ENCODE assay signal across 13 cellular contexts in genomic region chr7:121397346-121397745, GRCh38. TPM values are rescaled to one million over a fixed set of nuclear protein-coding genes. Genes with fewer than 3 reads are reported as not detected.
DNase-seq lines count a peak whose midpoint lies in the region; ATAC-seq and TF ChIP-seq lines count a peak whose summit lies in the region.
"Had no signal": no experiment of that assay in that cellular context is flagged by ENCODE, and none has a peak within 500 bp of the region (broad histone marks: within the 10 kb centered on the region; RNA-seq: fewer than 3 reads in every experiment).

No MANE protein-coding gene starts in this region.

- H3K23ac ChIP-seq in neuronal stem cell (ENCODE audit: low read depth, low read length, poor library complexity): no peak overlapping the region

- no peak for DNase-seq in activated CD4-positive, alpha-beta T cell treated with anti-CD3 and anti-CD28 coated beads, Interleukin-2, amount 10 ng/mL, durations not matched to agents 24 days and 14 days
- DNase-seq in activated CD4-positive, alpha-beta T cell treated with anti-CD3 and anti-CD28 coated beads for 4 hours: no peak
- DNase-seq in NCI-H2227 treated with DMSO at 0.1 percent for 48 hours (lab: John Stamatoyannopoulos, UW) (peak; percentile 22), body of pancreas (no peak), neuronal stem cell (ENCODE audit: low spot score) (no peak), NCI-H2107 (lab: John Stamatoyannopoulos, UW) (no peak), head of caudate nucleus (no peak), T-helper 9 cell (no peak)
- DNase-seq: activated CD4-positive, CD25-positive, alpha-beta regulatory T cell treated with anti-CD3 and anti-CD28 coated beads, Interleukin-2, amount 50 U/mL, for 72 hours; gastrocnemius medialis; NCI-H1694 treated with DMSO at 0.1 percent for 48 hours; RPMI8226; tibial artery had no signal

- H3K18ac ChIP-seq in neuronal stem cell (ENCODE audit: low read length): no peak overlapping the region

- no peaks in the 10 kb centered on the region for H3K36me3 ChIP-seq in body of pancreas (replicated peaks in 1 of 2; ENCODE audit: insufficient read depth in 1 of 2, low read depth in 2 of 2)
- peaks cover 0 to 14% of the 10 kb centered on the region in 2 donors for H3K36me3 ChIP-seq in neuronal stem cell (replicated peaks in 1 of 2; ENCODE audit: control insufficient read depth in 2 of 2, insufficient read depth in 2 of 2, low read length in 2 of 2)
- H3K36me3 ChIP-seq: gastrocnemius medialis, tibial artery had no signal

- peaks cover 23% of the 10 kb centered on the region for H3K4me1 Mint-ChIP-seq in activated CD4-positive, alpha-beta T cell treated with anti-CD3 and anti-CD28 coated beads, Interleukin-2, amount 10 ng/mL, durations not matched to agents 24 days and 14 days

- no peaks in the 10 kb centered on the region for H3K9me3 Mint-ChIP-seq in activated CD4-positive, alpha-beta T cell treated with anti-CD3 and anti-CD28 coated beads, Interleukin-2, amount 10 ng/mL, durations not matched to agents 24 days and 14 days

- no peak overlapping the region for H3K4me3 ChIP-seq in body of pancreas
- no peak overlapping the region for H3K4me3 ChIP-seq in neuronal stem cell (ENCODE audit: low read length in 2 of 2)

- no peak overlapping the region for H3K9ac ChIP-seq in neuronal stem cell (ENCODE audit: low read depth, low read length, poor library complexity)

- WGBS in body of pancreas, 2 donors: 31 to 34% methylated on average over 3 of the region's 3 CpGs
- WGBS in neuronal stem cell (ENCODE audit: extremely low coverage in 2 of 2, insufficient read length in 2 of 2, insufficient replicate concordance in 1 of 2), 2 donors: no CpG with 5 or more reads among the region's 3 CpGs

- peak overlapping the region; percentile 56 for H3K27ac Mint-ChIP-seq in activated CD4-positive, alpha-beta T cell treated with anti-CD3 and anti-CD28 coated beads, Interleukin-2, amount 10 ng/mL, durations not matched to agents 24 days and 14 days

- peak overlapping the region; percentile 62 to 95 (median 92) for H3K27ac ChIP-seq in body of pancreas
- H3K27ac ChIP-seq in neuronal stem cell (replicated peaks; ENCODE audit: low read length): no peak overlapping the region

- peaks cover 1% of the 10 kb centered on the region for H3K79me1 ChIP-seq in neuronal stem cell (ENCODE audit: low read depth, low read length)

- H3K27me3 Mint-ChIP-seq in activated CD4-positive, alpha-beta T cell treated with anti-CD3 and anti-CD28 coated beads, Interleukin-2, amount 10 ng/mL, durations not matched to agents 24 days and 14 days: no peaks in the 10 kb centered on the region

- no peak for ATAC-seq in body of pancreas
- ATAC-seq: gastrocnemius medialis had no signal

- peak overlapping the region; percentile 44 for H3K4me3 Mint-ChIP-seq in activated CD4-positive, alpha-beta T cell treated with anti-CD3 and anti-CD28 coated beads, Interleukin-2, amount 10 ng/mL, durations not matched to agents 24 days and 14 days

- no peak overlapping the region for H2AK5ac ChIP-seq in neuronal stem cell (ENCODE audit: low read depth, low read length)

- no peak overlapping the region for H2BK12ac ChIP-seq in neuronal stem cell (ENCODE audit: low read length)

- H3K4ac ChIP-seq in neuronal stem cell (ENCODE audit: low read length): no peak overlapping the region

- no peak overlapping the region for H4K8ac ChIP-seq in neuronal stem cell (ENCODE audit: low read depth, low read length)

- no peak overlapping the region for H3K4me2 ChIP-seq in neuronal stem cell (ENCODE audit: insufficient read depth, low read length, poor library complexity, severe bottlenecking)

- H3K9me3 ChIP-seq in body of pancreas (no peaks in the 10 kb centered on the region), neuronal stem cell (replicated peaks in 1 of 2; ENCODE audit: control insufficient read depth in 2 of 2, insufficient read depth in 1 of 2, low read depth in 1 of 2, low read length in 2 of 2) (peaks cover 0 to 9% of the 10 kb centered on the region in 2 donors)
- H3K9me3 ChIP-seq: gastrocnemius medialis, tibial artery had no signal

- TF ChIP-seq POLR2A in body of pancreas (IDR thresholded peaks at IDR 0.05): no peak

- H2BK120ac ChIP-seq in neuronal stem cell (ENCODE audit: low read depth, low read length): no peak overlapping the region

- no peak overlapping the region for H4K91ac ChIP-seq in neuronal stem cell (ENCODE audit: low read depth, low read length, poor library complexity)

- H3K36me3 Mint-ChIP-seq in activated CD4-positive, alpha-beta T cell treated with anti-CD3 and anti-CD28 coated beads, Interleukin-2, amount 10 ng/mL, durations not matched to agents 24 days and 14 days (ENCODE audit: low read depth): peaks cover 13% of the 10 kb centered on the region

- no peak overlapping the region for H3K14ac ChIP-seq in neuronal stem cell (ENCODE audit: low read length)

- intact Hi-C loops in activated CD4-positive, alpha-beta T cell treated with anti-CD3 and anti-CD28 coated beads, Interleukin-2, amount 10 ng/mL, durations not matched to agents 24 days and 14 days (cut with micrococcal nuclease): loop anchor here (5.0 kb wide), 1 partner anchor 120 kb away; no protein-coding TSS in a partner anchor
- intact Hi-C loops in body of pancreas (cut with DNase I): no loop called here
- intact Hi-C loops in head of caudate nucleus (cut with DNase I): no loop called here

- H2BK15ac ChIP-seq in neuronal stem cell (ENCODE audit: low read length): no peak overlapping the region

- H3K27me3 ChIP-seq in body of pancreas (no peaks in the 10 kb centered on the region), neuronal stem cell (ENCODE audit: control insufficient read depth in 3 of 3, insufficient read depth in 3 of 3, low read depth in 1 of 3, low read length in 3 of 3) (no peaks in the 10 kb centered on the region)
- H3K27me3 ChIP-seq: gastrocnemius medialis, tibial artery had no signal

- H3K4me1 ChIP-seq in body of pancreas: peaks cover 40% of the 10 kb centered on the region
- peaks cover 3 to 7% of the 10 kb centered on the region in 2 donors for H3K4me1 ChIP-seq in neuronal stem cell (ENCODE audit: control insufficient read depth in 2 of 2, insufficient read depth in 1 of 2, low read depth in 1 of 2, low read length in 2 of 2)

- H2BK5ac ChIP-seq in neuronal stem cell (ENCODE audit: low read length): no peak overlapping the region

- no peak for TF ChIP-seq CTCF in body of pancreas (IDR thresholded peaks at IDR 0.05)

- H2AFZ ChIP-seq in neuronal stem cell (ENCODE audit: low read length): peak overlapping the region; percentile 46

RNA-seq across cellular contexts. Expression of gene FAM3C, which starts 1.2 kb away (rescaled TPM):
- 77.5 and 80.2 TPM in 2 replicates for total RNA-seq in activated CD4-positive, alpha-beta T cell treated with anti-CD3 and anti-CD28 coated beads, Interleukin-2, amount 10 ng/mL, durations not matched to agents 24 days and 14 days
- total RNA-seq in body of pancreas: 10 to 100 TPM; 33.6 to 69.3 TPM
- polyA plus RNA-seq in neuronal stem cell (2013, experiment 1 of 2): 39.6 TPM
- polyA plus RNA-seq in neuronal stem cell (2013, experiment 2 of 2): 40.5 TPM
